In genomic region chr11:94152678-94153065, GRCh38 we compare ENCODE assay signal across 1 cellular context.
TF ChIP-seq lines count a peak whose summit lies in the region.

No MANE protein-coding gene starts in this region.

TF ChIP-seq in H1, 55 proteins besides CTCF, POLR2A, EP300 and RAD21:
- no peak for TF ChIP-seq SIX5 (IDR thresholded peaks at IDR 0.05; ENCODE audit: low read depth, low read length)
- TF ChIP-seq EGR1 (IDR thresholded peaks at IDR 0.05; ENCODE audit: borderline replicate concordance, low read depth, low read length), result no peak
- no peak for TF ChIP-seq CBX8 (IDR thresholded peaks at IDR 0.05; ENCODE audit: borderline replicate concordance, low read depth, low read length)
- no peak for TF ChIP-seq SIRT6 (IDR thresholded peaks at IDR 0.05; ENCODE audit: low read length)
- TF ChIP-seq, protein P1, sequence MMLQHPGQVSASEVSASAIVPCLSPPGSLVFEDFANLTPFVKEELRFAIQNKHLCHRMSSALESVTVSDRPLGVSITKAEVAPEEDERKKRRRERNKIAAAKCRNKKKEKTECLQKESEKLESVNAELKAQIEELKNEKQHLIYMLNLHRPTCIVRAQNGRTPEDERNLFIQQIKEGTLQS (IDR thresholded peaks at IDR 0.05; ENCODE audit: insufficient read depth, low read depth, low read length), result no peak
- TF ChIP-seq JUND (IDR thresholded peaks at IDR 0.05; ENCODE audit: low read length), result no peak
- no peak for TF ChIP-seq NANOG (IDR thresholded peaks at IDR 0.05; ENCODE audit: insufficient read depth, low read depth, low read length, poor library complexity, severe bottlenecking)
- TF ChIP-seq USF2 (IDR thresholded peaks at IDR 0.05; ENCODE audit: low read length), result no peak
- TF ChIP-seq SP4 (IDR thresholded peaks at IDR 0.05; ENCODE audit: low read length), result no peak
- no peak for TF ChIP-seq KDM5A (IDR thresholded peaks at IDR 0.05; ENCODE audit: low read length)
- TF ChIP-seq NRF1 (IDR thresholded peaks at IDR 0.05; ENCODE audit: low read depth, low read length), result no peak
- TF ChIP-seq GTF2F1 (IDR thresholded peaks at IDR 0.05; ENCODE audit: borderline replicate concordance, low read depth, low read length), result no peak
- no peak for TF ChIP-seq PHF8 (conservative IDR thresholded peaks at IDR 0.05; ENCODE audit: low read depth, low read length)
- no peak for TF ChIP-seq SAP30 (IDR thresholded peaks at IDR 0.05; ENCODE audit: insufficient read depth, insufficient replicate concordance, low read length)
- no peak for TF ChIP-seq EZH2 (IDR thresholded peaks at IDR 0.05; ENCODE audit: low read depth, low read length, severe bottlenecking)
- no peak for TF ChIP-seq MAX (IDR thresholded peaks at IDR 0.05)
- TF ChIP-seq, protein P2, sequence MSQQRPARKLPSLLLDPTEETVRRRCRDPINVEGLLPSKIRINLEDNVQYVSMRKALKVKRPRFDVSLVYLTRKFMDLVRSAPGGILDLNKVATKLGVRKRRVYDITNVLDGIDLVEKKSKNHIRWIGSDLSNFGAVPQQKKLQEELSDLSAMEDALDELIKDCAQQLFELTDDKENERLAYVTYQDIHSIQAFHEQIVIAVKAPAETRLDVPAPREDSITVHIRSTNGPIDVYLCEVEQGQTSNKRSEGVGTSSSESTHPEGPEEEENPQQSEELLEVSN (IDR thresholded peaks at IDR 0.05), result no peak
- TF ChIP-seq CTBP2 (IDR thresholded peaks at IDR 0.05; ENCODE audit: borderline replicate concordance, insufficient read depth, insufficient read length, low read length), result no peak
- TF ChIP-seq CHD1 (IDR thresholded peaks at IDR 0.05; ENCODE audit: low read depth, low read length), result no peak
- TF ChIP-seq CHD2 (IDR thresholded peaks at IDR 0.05; ENCODE audit: low read length), result no peak
